Comparison of ENCODE assay signal across 1 cellular context in the genomic region with DNA sequence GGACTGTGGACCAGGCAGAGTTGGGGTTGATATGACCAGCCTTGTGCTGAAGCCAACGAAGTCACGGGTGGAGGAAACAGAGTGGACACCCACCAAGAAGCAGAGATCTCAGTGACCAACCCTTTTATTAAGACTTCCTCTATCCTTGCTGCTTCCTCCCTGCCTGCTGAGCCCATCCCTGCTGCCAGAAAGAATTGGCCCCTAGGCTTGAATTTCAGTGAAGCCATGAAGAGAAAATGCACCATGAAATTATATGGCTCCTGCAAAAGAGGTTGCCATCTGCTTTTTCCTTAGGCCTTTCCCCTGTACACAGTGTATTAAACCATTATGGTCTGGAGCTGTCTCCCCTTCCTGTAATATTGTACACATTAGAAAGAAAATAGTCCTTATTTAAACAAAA.
TF ChIP-seq lines count a peak whose summit lies in the region.

No MANE protein-coding gene starts in this region.

TF ChIP-seq in H1, 55 proteins besides CTCF, POLR2A, EP300 and RAD21 (continued from another document):
- TF ChIP-seq, protein P1, sequence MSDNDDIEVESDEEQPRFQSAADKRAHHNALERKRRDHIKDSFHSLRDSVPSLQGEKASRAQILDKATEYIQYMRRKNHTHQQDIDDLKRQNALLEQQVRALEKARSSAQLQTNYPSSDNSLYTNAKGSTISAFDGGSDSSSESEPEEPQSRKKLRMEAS (IDR thresholded peaks at IDR 0.05) = no peak
- TF ChIP-seq CBX8 (IDR thresholded peaks at IDR 0.05; ENCODE audit: borderline replicate concordance, low read depth, low read length) = no peak
- no peak for TF ChIP-seq BCL11A (IDR thresholded peaks at IDR 0.05; ENCODE audit: low read depth in 2 of 2, low read length in 2 of 2)
- TF ChIP-seq SP2 (IDR thresholded peaks at IDR 0.05; ENCODE audit: low read length) = no peak
- TF ChIP-seq TAF7 (optimal IDR thresholded peaks at IDR 0.05; ENCODE audit: borderline replicate concordance, low read depth, low read length) = no peak
